ENCODE assay signal across 8 cellular contexts in genomic region chr12:129672110-129672509, GRCh38.
"Had no signal": no experiment of that assay in that cellular context is flagged by ENCODE, and none has a peak within 500 bp of the region (broad histone marks: within the 10 kb centered on the region; RNA-seq: fewer than 3 reads in every experiment).

No MANE protein-coding gene starts in this region.

- DNase-seq: IMR-90, KBM-7, KG1 had no signal

- H3K4me3 ChIP-seq: K562 had no signal

- FAIRE-seq: HepG2, HTR-8/SVneo, K562 had no signal

- H3K27ac ChIP-seq: HL-60, KMS-11 had no signal
